In the genomic region with DNA sequence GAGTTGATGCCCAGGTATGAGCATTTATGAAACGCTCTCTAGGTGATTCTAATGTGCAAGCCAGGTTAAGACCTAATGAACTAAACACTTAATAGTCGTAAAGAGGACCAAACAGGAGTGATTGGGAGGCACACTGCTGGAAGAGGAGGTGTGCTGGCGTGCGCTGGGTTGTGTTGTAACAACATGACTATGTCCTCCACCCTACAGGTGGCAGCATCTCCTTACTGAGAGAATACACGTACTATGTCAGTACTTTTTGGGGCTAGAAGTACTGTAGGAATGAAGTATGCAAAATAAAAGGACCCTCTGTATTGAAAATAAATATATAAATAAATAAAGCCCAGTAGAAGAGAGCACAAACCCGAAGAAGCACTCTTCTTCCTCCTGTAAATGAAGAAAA, we compare ENCODE assay signal across 14 cellular contexts. TPM values are rescaled to one million over a fixed set of nuclear protein-coding genes. Genes with fewer than 3 reads are reported as not detected.
A peak's percentile ranks its signal among the peaks of the same experiment; 100 is the strongest.
DNase-seq lines count a peak whose midpoint lies in the region; ATAC-seq, FAIRE-seq and TF ChIP-seq lines count a peak whose summit lies in the region.
"Had no signal": no experiment of that assay in that cellular context is flagged by ENCODE, and none has a peak within 500 bp of the region (broad histone marks: within the 10 kb centered on the region; RNA-seq: fewer than 3 reads in every experiment).

No MANE protein-coding gene starts in this region.

- POLR2A ChIA-PET in activated CD8-positive, alpha-beta T cell treated with anti-CD3 and anti-CD28 coated beads, Interleukin-2, amount 10 ng/mL, durations not matched to agents 7 days and 5 days (lab: Charles Lee): no interaction called here

- no peaks in the 10 kb centered on the region for H3K9me3 Mint-ChIP-seq in activated CD8-positive, alpha-beta T cell treated with anti-CD3 and anti-CD28 coated beads, Interleukin-2, amount 10 ng/mL, durations not matched to agents 7 days and 5 days (ENCODE audit: insufficient read depth)
- no peaks in the 10 kb centered on the region for H3K9me3 Mint-ChIP-seq in stimulated activated naive CD8-positive, alpha-beta T cell treated with anti-CD3 and anti-CD28 coated beads, Interleukin-15, amount 100 ng/mL, for 72 hours

- TF ChIP-seq POLR2A in GM12891 (IDR thresholded peaks at IDR 0.05; ENCODE audit: low read depth, low read length): no peak

- FAIRE-seq in GM19239 (lab: Jason Lieb, UNC) (no peak), GM12891 (lab: Jason Lieb, UNC) (no peak)
- FAIRE-seq: H54 had no signal

- no peak overlapping the region for H3K4me3 Mint-ChIP-seq in activated CD8-positive, alpha-beta T cell treated with anti-CD3 and anti-CD28 coated beads, Interleukin-2, amount 10 ng/mL, durations not matched to agents 7 days and 5 days
- H3K4me3 Mint-ChIP-seq in stimulated activated naive CD8-positive, alpha-beta T cell treated with anti-CD3 and anti-CD28 coated beads, Interleukin-15, amount 100 ng/mL, for 72 hours: no peak overlapping the region

- CTCF ChIA-PET in activated CD8-positive, alpha-beta T cell treated with anti-CD3 and anti-CD28 coated beads, Interleukin-2, amount 10 ng/mL, durations not matched to agents 7 days and 5 days (lab: Charles Lee): interaction anchor here (1.2 to 3.8 kb wide), 4 partner anchors 13 to 120 kb away, joined by 3 to 33 read pairs (median 4); a partner anchor contains a TSS

- peak; percentile 10; the same call in 1 of the 2 replicates for TF ChIP-seq CTCF in C4-2B (conservative IDR thresholded peaks at IDR 0.05)

- no peak overlapping the region for H3K27ac Mint-ChIP-seq in activated CD8-positive, alpha-beta T cell treated with anti-CD3 and anti-CD28 coated beads, Interleukin-2, amount 10 ng/mL, durations not matched to agents 7 days and 5 days
- no peak overlapping the region for H3K27ac Mint-ChIP-seq in stimulated activated naive CD8-positive, alpha-beta T cell treated with anti-CD3 and anti-CD28 coated beads, Interleukin-15, amount 100 ng/mL, for 72 hours

- H3K27me3 Mint-ChIP-seq in activated CD8-positive, alpha-beta T cell treated with anti-CD3 and anti-CD28 coated beads, Interleukin-2, amount 10 ng/mL, durations not matched to agents 7 days and 5 days (ENCODE audit: low read depth): no peaks in the 10 kb centered on the region
- no peaks in the 10 kb centered on the region for H3K27me3 Mint-ChIP-seq in stimulated activated naive CD8-positive, alpha-beta T cell treated with anti-CD3 and anti-CD28 coated beads, Interleukin-15, amount 100 ng/mL, for 72 hours

- peak; percentile 53 for DNase-seq in activated CD8-positive, alpha-beta T cell treated with anti-CD3 and anti-CD28 coated beads, Interleukin-2, amount 10 ng/mL, durations not matched to agents 7 days and 5 days
- peak; percentile 34 for DNase-seq in iris pigment epithelial cell (ENCODE audit: low read depth)
- no peak for DNase-seq in stimulated activated naive CD8-positive, alpha-beta T cell treated with anti-CD3 and anti-CD28 coated beads, Interleukin-15, amount 100 ng/mL, for 72 hours
- DNase-seq in GM19239 (ENCODE audit: insufficient read length, low spot score): no peak
- DNase-seq in GM12891 (ENCODE audit: insufficient read length, low spot score): no peak
- DNase-seq in stimulated activated naive CD4-positive, alpha-beta T cell treated with Interleukin-2 at 50 U/mL for 16 hours (lab: John Stamatoyannopoulos, UW): no peak
- DNase-seq: NCI-H2081 treated with DMSO at 0.1 percent for 48 hours; stimulated activated CD4-positive, alpha-beta T cell treated with anti-CD3 and anti-CD28 coated beads, Interleukin-4, amount 100 ng/mL, for 1 hour had no signal

- TF ChIP-seq RAD21 in Ishikawa (IDR thresholded peaks at IDR 0.05; ENCODE audit: low read depth): peak; percentile 27; the same call in 1 of the 2 replicates

- H3K4me1 Mint-ChIP-seq in activated CD8-positive, alpha-beta T cell treated with anti-CD3 and anti-CD28 coated beads, Interleukin-2, amount 10 ng/mL, durations not matched to agents 7 days and 5 days (ENCODE audit: low read depth): peaks cover 7% of the 10 kb centered on the region
- H3K4me1 Mint-ChIP-seq in stimulated activated naive CD8-positive, alpha-beta T cell treated with anti-CD3 and anti-CD28 coated beads, Interleukin-15, amount 100 ng/mL, for 72 hours: no peaks in the 10 kb centered on the region

- TF ChIP-seq EP300 in Ishikawa (IDR thresholded peaks at IDR 0.05; ENCODE audit: borderline replicate concordance): no peak

- no peak overlapping the region for H3K27ac ChIP-seq in C4-2B
- H3K27ac ChIP-seq: thoracic aorta had no signal

- peaks cover 30% of the 10 kb centered on the region for H3K36me3 Mint-ChIP-seq in activated CD8-positive, alpha-beta T cell treated with anti-CD3 and anti-CD28 coated beads, Interleukin-2, amount 10 ng/mL, durations not matched to agents 7 days and 5 days (ENCODE audit: low read depth)

- peak; percentile 70 for ATAC-seq in activated CD8-positive, alpha-beta T cell treated with anti-CD3 and anti-CD28 coated beads, Interleukin-2, amount 10 ng/mL, durations not matched to agents 7 days and 5 days
- no peak for ATAC-seq in stimulated activated naive CD8-positive, alpha-beta T cell treated with anti-CD3 and anti-CD28 coated beads, Interleukin-15, amount 100 ng/mL, for 72 hours

TF ChIP-seq in Ishikawa, 13 proteins besides CTCF, POLR2A, EP300 and RAD21:
- TF ChIP-seq TCF12 (IDR thresholded peaks at IDR 0.05; ENCODE audit: low read depth) (no peak), CEBPB (IDR thresholded peaks at IDR 0.05) (no peak)
- TF ChIP-seq, protein P1, sequence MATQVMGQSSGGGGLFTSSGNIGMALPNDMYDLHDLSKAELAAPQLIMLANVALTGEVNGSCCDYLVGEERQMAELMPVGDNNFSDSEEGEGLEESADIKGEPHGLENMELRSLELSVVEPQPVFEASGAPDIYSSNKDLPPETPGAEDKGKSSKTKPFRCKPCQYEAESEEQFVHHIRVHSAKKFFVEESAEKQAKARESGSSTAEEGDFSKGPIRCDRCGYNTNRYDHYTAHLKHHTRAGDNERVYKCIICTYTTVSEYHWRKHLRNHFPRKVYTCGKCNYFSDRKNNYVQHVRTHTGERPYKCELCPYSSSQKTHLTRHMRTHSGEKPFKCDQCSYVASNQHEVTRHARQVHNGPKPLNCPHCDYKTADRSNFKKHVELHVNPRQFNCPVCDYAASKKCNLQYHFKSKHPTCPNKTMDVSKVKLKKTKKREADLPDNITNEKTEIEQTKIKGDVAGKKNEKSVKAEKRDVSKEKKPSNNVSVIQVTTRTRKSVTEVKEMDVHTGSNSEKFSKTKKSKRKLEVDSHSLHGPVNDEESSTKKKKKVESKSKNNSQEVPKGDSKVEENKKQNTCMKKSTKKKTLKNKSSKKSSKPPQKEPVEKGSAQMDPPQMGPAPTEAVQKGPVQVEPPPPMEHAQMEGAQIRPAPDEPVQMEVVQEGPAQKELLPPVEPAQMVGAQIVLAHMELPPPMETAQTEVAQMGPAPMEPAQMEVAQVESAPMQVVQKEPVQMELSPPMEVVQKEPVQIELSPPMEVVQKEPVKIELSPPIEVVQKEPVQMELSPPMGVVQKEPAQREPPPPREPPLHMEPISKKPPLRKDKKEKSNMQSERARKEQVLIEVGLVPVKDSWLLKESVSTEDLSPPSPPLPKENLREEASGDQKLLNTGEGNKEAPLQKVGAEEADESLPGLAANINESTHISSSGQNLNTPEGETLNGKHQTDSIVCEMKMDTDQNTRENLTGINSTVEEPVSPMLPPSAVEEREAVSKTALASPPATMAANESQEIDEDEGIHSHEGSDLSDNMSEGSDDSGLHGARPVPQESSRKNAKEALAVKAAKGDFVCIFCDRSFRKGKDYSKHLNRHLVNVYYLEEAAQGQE (IDR thresholded peaks at IDR 0.05; ENCODE audit: low read depth): no peak

TF ChIP-seq in GM12891, 5 proteins besides CTCF, POLR2A, EP300 and RAD21:
- TF ChIP-seq TAF1 (IDR thresholded peaks at IDR 0.05; ENCODE audit: low read depth, low read length): no peak
- no peak for TF ChIP-seq PAX5 (IDR thresholded peaks at IDR 0.05; ENCODE audit: insufficient read depth, low read length, severe bottlenecking)
- no peak for TF ChIP-seq POLR2AphosphoS5 (IDR thresholded peaks at IDR 0.05; ENCODE audit: low read depth, low read length)
- TF ChIP-seq SPI1 (IDR thresholded peaks at IDR 0.05; ENCODE audit: low read depth, low read length): no peak
- no peak for TF ChIP-seq POU2F2 (IDR thresholded peaks at IDR 0.05; ENCODE audit: low read depth, low read length)

RNA-seq across cellular contexts. Expression of a gene that starts 11.9 kb away (rescaled TPM):
- 10 to 100 TPM; 40.0 to 41.1 TPM for total RNA-seq in activated CD8-positive, alpha-beta T cell treated with anti-CD3 and anti-CD28 coated beads, Interleukin-2, amount 10 ng/mL, durations not matched to agents 7 days and 5 days
- 15.7 TPM for polyA plus RNA-seq in GM12891 (2012; ENCODE audit: low read depth, missing spikeins)

RNA-seq across cellular contexts. Expression of a gene that starts 23.0 kb away (rescaled TPM):
- total RNA-seq in activated CD8-positive, alpha-beta T cell treated with anti-CD3 and anti-CD28 coated beads, Interleukin-2, amount 10 ng/mL, durations not matched to agents 7 days and 5 days: 10 to 100 TPM; 32.6 to 33.5 TPM
- 37.2 TPM for polyA plus RNA-seq in GM12891 (2012; ENCODE audit: low read depth, missing spikeins)

RNA-seq across cellular contexts. Expression of a gene that starts 56.9 kb away (rescaled TPM):
- total RNA-seq in activated CD8-positive, alpha-beta T cell treated with anti-CD3 and anti-CD28 coated beads, Interleukin-2, amount 10 ng/mL, durations not matched to agents 7 days and 5 days: under 1 TPM in 1 of 2 experiments, not detected in 1; 0.63 TPM
- polyA plus RNA-seq in GM12891 (2012; ENCODE audit: low read depth, missing spikeins): 0.19 TPM
- total RNA-seq: Caco-2 had no signal
- polyA plus RNA-seq: neural cell had no signal

RNA-seq across cellular contexts. Expression of a gene that starts 58.4 kb away (rescaled TPM):
- 1 to 10 TPM; 1.4 to 1.7 TPM for total RNA-seq in activated CD8-positive, alpha-beta T cell treated with anti-CD3 and anti-CD28 coated beads, Interleukin-2, amount 10 ng/mL, durations not matched to agents 7 days and 5 days
- 12.4 TPM for polyA plus RNA-seq in GM12891 (2012; ENCODE audit: low read depth, missing spikeins)
- total RNA-seq: Caco-2 had no signal

Comparison
In these comparisons a context has a peak if more than half of its experiments do, and no peak if none do; other contexts are left out.
1. DNase-seq: peak in activated CD8-positive, alpha-beta T cell treated with anti-CD3 and anti-CD28 coated beads, Interleukin-2, amount 10 ng/mL, durations not matched to agents 7 days and 5 days (single experiment) and iris pigment epithelial cell (single experiment); none in stimulated activated naive CD8-positive, alpha-beta T cell treated with anti-CD3 and anti-CD28 coated beads, Interleukin-15, amount 100 ng/mL, for 72 hours (0 of 2), GM19239 (single experiment), GM12891 (single experiment) and stimulated activated naive CD4-positive, alpha-beta T cell treated with Interleukin-2 at 50 U/mL for 16 hours (single experiment).